2 cellular contexts compared by ENCODE assay signal in the genomic region with DNA sequence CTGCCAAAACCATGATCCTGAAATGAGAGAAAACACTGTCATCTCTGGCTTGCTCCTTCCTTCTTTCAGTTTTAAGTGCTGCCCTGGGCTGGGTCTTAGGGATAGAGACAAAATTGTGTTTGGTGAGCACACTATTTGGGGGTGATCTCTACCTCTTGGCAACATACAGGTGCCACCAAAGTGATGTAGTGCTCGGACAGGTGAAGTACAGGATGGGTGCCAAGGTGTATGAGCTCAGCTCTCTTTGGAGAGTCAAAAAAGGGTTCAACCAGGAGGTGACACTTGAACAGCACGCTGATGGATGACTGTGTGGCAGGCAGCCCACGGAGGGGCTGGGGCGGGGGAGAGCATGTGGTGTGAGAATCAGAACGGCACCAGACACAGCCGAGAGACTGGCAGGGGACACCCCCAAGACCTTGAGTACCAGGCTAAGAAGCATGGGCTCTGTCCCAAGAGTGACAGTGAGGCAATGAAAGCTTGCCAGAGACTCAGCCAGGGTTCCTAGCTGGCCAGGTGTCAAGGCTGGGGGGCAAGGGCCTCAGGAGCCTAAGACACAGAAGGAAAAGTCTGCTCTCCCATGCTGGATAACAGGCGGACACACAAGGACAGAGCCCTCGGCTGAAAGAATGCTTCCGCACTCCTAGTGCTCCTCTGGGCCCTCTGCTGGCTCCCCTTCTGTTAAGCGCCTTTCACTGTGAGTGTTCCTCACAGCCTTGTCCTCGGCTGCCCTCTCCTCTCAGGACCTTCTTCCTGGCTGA.
A peak's percentile ranks its signal among the peaks of the same experiment; 100 is the strongest.
TF ChIP-seq lines count a peak whose summit lies in the region.

No MANE protein-coding gene starts in this region.

TF ChIP-seq in HepG2, 621 proteins besides CTCF, POLR2A, EP300 and RAD21:
- TF ChIP-seq ZBTB20 (CRISPR knock-in tag; IDR thresholded peaks at IDR 0.05; ENCODE audit: borderline replicate concordance, low read depth) (no peak), ZNF232 (CRISPR knock-in tag; IDR thresholded peaks at IDR 0.05; ENCODE audit: borderline replicate concordance) (no peak), AGO2 (optimal IDR thresholded peaks at IDR 0.05; ENCODE audit: low read depth, low read length) (peak; percentile 48), ZNF263 (CRISPR knock-in tag; IDR thresholded peaks at IDR 0.05) (peak; percentile 26; the same call in 1 of the 2 replicates), PAF1 (CRISPR knock-in tag; IDR thresholded peaks at IDR 0.05) (peak; percentile 32; the same call in 1 of the 2 replicates)
- TF ChIP-seq, protein P1, sequence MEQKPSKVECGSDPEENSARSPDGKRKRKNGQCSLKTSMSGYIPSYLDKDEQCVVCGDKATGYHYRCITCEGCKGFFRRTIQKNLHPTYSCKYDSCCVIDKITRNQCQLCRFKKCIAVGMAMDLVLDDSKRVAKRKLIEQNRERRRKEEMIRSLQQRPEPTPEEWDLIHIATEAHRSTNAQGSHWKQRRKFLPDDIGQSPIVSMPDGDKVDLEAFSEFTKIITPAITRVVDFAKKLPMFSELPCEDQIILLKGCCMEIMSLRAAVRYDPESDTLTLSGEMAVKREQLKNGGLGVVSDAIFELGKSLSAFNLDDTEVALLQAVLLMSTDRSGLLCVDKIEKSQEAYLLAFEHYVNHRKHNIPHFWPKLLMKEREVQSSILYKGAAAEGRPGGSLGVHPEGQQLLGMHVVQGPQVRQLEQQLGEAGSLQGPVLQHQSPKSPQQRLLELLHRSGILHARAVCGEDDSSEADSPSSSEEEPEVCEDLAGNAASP (CRISPR knock-in tag; IDR thresholded peaks at IDR 0.05; ENCODE audit: borderline replicate concordance), result peak; percentile 39; the same call in 1 of the 2 replicates
TF ChIP-seq in HepG2: peak in this region for 4.

TF ChIP-seq in WTC11, 78 proteins besides CTCF, POLR2A, EP300 and RAD21:
- no peak for TF ChIP-seq FOXJ3 (CRISPR knock-in tag; IDR thresholded peaks at IDR 0.05; ENCODE audit: borderline replicate concordance)
- no peak for TF ChIP-seq SMAD4 (CRISPR knock-in tag; IDR thresholded peaks at IDR 0.05)
- peak; percentile 54 for TF ChIP-seq PRRX2 (CRISPR knock-in tag; IDR thresholded peaks at IDR 0.05)
- TF ChIP-seq TEAD1 (CRISPR knock-in tag; IDR thresholded peaks at IDR 0.05), result no peak
- TF ChIP-seq, protein P2, sequence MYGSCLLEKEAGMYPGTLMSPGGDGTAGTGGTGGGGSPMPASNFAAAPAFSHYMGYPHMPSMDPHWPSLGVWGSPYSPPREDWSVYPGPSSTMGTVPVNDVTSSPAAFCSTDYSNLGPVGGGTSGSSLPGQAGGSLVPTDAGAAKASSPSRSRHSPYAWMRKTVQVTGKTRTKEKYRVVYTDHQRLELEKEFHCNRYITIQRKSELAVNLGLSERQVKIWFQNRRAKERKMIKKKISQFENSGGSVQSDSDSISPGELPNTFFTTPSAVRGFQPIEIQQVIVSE (CRISPR knock-in tag; IDR thresholded peaks at IDR 0.05; ENCODE audit: borderline replicate concordance), result no peak
- TF ChIP-seq CREB1 (CRISPR knock-in tag; IDR thresholded peaks at IDR 0.05), result peak; percentile 33; the same call in 1 of the 2 replicates
- TF ChIP-seq, protein P3, sequence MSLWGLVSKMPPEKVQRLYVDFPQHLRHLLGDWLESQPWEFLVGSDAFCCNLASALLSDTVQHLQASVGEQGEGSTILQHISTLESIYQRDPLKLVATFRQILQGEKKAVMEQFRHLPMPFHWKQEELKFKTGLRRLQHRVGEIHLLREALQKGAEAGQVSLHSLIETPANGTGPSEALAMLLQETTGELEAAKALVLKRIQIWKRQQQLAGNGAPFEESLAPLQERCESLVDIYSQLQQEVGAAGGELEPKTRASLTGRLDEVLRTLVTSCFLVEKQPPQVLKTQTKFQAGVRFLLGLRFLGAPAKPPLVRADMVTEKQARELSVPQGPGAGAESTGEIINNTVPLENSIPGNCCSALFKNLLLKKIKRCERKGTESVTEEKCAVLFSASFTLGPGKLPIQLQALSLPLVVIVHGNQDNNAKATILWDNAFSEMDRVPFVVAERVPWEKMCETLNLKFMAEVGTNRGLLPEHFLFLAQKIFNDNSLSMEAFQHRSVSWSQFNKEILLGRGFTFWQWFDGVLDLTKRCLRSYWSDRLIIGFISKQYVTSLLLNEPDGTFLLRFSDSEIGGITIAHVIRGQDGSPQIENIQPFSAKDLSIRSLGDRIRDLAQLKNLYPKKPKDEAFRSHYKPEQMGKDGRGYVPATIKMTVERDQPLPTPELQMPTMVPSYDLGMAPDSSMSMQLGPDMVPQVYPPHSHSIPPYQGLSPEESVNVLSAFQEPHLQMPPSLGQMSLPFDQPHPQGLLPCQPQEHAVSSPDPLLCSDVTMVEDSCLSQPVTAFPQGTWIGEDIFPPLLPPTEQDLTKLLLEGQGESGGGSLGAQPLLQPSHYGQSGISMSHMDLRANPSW (CRISPR knock-in tag; conservative IDR thresholded peaks at IDR 0.05; ENCODE audit: low read depth), result no peak
- no peak for TF ChIP-seq SMAD3 (CRISPR knock-in tag; IDR thresholded peaks at IDR 0.05; ENCODE audit: borderline replicate concordance)
- no peak for TF ChIP-seq ZNF121 (CRISPR knock-in tag; IDR thresholded peaks at IDR 0.05)
- TF ChIP-seq NFATC4 (CRISPR knock-in tag; IDR thresholded peaks at IDR 0.05), result peak; percentile 4; the same call in 1 of the 2 replicates
- TF ChIP-seq NFE2L1 (CRISPR knock-in tag; IDR thresholded peaks at IDR 0.05), result no peak
- TF ChIP-seq GRHL2 (CRISPR knock-in tag; IDR thresholded peaks at IDR 0.05; ENCODE audit: insufficient replicate concordance, severe bottlenecking), result no peak
- no peak for TF ChIP-seq SP1 (CRISPR knock-in tag; conservative IDR thresholded peaks at IDR 0.05)
- TF ChIP-seq, protein P4, sequence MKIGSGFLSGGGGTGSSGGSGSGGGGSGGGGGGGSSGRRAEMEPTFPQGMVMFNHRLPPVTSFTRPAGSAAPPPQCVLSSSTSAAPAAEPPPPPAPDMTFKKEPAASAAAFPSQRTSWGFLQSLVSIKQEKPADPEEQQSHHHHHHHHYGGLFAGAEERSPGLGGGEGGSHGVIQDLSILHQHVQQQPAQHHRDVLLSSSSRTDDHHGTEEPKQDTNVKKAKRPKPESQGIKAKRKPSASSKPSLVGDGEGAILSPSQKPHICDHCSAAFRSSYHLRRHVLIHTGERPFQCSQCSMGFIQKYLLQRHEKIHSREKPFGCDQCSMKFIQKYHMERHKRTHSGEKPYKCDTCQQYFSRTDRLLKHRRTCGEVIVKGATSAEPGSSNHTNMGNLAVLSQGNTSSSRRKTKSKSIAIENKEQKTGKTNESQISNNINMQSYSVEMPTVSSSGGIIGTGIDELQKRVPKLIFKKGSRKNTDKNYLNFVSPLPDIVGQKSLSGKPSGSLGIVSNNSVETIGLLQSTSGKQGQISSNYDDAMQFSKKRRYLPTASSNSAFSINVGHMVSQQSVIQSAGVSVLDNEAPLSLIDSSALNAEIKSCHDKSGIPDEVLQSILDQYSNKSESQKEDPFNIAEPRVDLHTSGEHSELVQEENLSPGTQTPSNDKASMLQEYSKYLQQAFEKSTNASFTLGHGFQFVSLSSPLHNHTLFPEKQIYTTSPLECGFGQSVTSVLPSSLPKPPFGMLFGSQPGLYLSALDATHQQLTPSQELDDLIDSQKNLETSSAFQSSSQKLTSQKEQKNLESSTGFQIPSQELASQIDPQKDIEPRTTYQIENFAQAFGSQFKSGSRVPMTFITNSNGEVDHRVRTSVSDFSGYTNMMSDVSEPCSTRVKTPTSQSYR (CRISPR knock-in tag; IDR thresholded peaks at IDR 0.05), result 0 out of 2 replicates have a peak, but pooled peaks have one; percentile 10
- TF ChIP-seq, protein P5, sequence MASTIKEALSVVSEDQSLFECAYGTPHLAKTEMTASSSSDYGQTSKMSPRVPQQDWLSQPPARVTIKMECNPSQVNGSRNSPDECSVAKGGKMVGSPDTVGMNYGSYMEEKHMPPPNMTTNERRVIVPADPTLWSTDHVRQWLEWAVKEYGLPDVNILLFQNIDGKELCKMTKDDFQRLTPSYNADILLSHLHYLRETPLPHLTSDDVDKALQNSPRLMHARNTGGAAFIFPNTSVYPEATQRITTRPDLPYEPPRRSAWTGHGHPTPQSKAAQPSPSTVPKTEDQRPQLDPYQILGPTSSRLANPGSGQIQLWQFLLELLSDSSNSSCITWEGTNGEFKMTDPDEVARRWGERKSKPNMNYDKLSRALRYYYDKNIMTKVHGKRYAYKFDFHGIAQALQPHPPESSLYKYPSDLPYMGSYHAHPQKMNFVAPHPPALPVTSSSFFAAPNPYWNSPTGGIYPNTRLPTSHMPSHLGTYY (CRISPR knock-in tag; IDR thresholded peaks at IDR 0.05), result 0 out of 2 replicates have a peak, but pooled peaks have one; percentile 27
- TF ChIP-seq SOX15 (CRISPR knock-in tag; IDR thresholded peaks at IDR 0.05), result no peak
- TF ChIP-seq ZNF671 (CRISPR knock-in tag; IDR thresholded peaks at IDR 0.05), result no peak
- TF ChIP-seq ETV6 (CRISPR knock-in tag; IDR thresholded peaks at IDR 0.05), result 0 out of 2 replicates have a peak, but pooled peaks have one; percentile 28
- TF ChIP-seq TEAD4 (CRISPR knock-in tag; IDR thresholded peaks at IDR 0.05), result no peak
- no peak for TF ChIP-seq GTF2I (CRISPR knock-in tag; conservative IDR thresholded peaks at IDR 0.05)
- TF ChIP-seq RORB (CRISPR knock-in tag; IDR thresholded peaks at IDR 0.05), result no peak
- TF ChIP-seq, protein P6, sequence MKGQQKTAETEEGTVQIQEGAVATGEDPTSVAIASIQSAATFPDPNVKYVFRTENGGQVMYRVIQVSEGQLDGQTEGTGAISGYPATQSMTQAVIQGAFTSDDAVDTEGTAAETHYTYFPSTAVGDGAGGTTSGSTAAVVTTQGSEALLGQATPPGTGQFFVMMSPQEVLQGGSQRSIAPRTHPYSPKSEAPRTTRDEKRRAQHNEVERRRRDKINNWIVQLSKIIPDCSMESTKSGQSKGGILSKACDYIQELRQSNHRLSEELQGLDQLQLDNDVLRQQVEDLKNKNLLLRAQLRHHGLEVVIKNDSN (CRISPR knock-in tag; IDR thresholded peaks at IDR 0.05), result no peak
